ENCODE assay signal across 10 cellular contexts in genomic region chr1:178238722-178239510, GRCh38.
A peak's percentile ranks its signal among the peaks of the same experiment; 100 is the strongest.
DNase-seq lines count a peak whose midpoint lies in the region; ATAC-seq and TF ChIP-seq lines count a peak whose summit lies in the region.
"Had no signal": no experiment of that assay in that cellular context is flagged by ENCODE, and none has a peak within 500 bp of the region (broad histone marks: within the 10 kb centered on the region; RNA-seq: fewer than 3 reads in every experiment).

No MANE protein-coding gene starts in this region.

- ATAC-seq in lung (ENCODE audit: insufficient read depth, low FRiP score) = peak; percentile 65
- no peak for ATAC-seq in naive thymus-derived CD8-positive, alpha-beta T cell

- WGBS in lung, 2 donors = 28 to 54% methylated on average over 1 of the region's 1 CpG
- 71% methylated on average over 1 of the region's 1 CpG for WGBS in esophagus muscularis mucosa

- no peaks in the 10 kb centered on the region for H3K9me3 ChIP-seq in lung (ENCODE audit: control insufficient read depth in 2 of 2, insufficient read depth in 1 of 2, low read length in 1 of 2)
- H3K9me3 ChIP-seq in esophagus muscularis mucosa = no peaks in the 10 kb centered on the region
- H3K9me3 ChIP-seq: sigmoid colon had no signal

- intact Hi-C loops in esophagus muscularis mucosa (cut with DNase I) = no loop called here

- no peaks in the 10 kb centered on the region for H3K27me3 Mint-ChIP-seq in endothelial cell (ENCODE audit: unreplicated experiment)
- peaks cover 0 to 3% (median 0%) of the 10 kb centered on the region in 5 donors for H3K27me3 Mint-ChIP-seq in naive thymus-derived CD8-positive, alpha-beta T cell

- no peaks in the 10 kb centered on the region for H3K27me3 ChIP-seq in lung (ENCODE audit: control insufficient read depth, insufficient read depth)
- H3K27me3 ChIP-seq in esophagus muscularis mucosa = no peaks in the 10 kb centered on the region
- H3K27me3 ChIP-seq: sigmoid colon had no signal

- TF ChIP-seq EP300 in esophagus muscularis mucosa (IDR thresholded peaks at IDR 0.05) = no peak

- no peaks in the 10 kb centered on the region for H3K36me3 Mint-ChIP-seq in endothelial cell (ENCODE audit: low read depth, unreplicated experiment)
- H3K36me3 Mint-ChIP-seq in naive thymus-derived CD8-positive, alpha-beta T cell = no peaks in the 10 kb centered on the region

- no peak for TF ChIP-seq POLR2A in esophagus muscularis mucosa (IDR thresholded peaks at IDR 0.05; ENCODE audit: low read depth)

- H3K9me3 Mint-ChIP-seq in endothelial cell (ENCODE audit: unreplicated experiment) = no peaks in the 10 kb centered on the region
- H3K9me3 Mint-ChIP-seq in naive thymus-derived CD8-positive, alpha-beta T cell = peaks cover 0 to 2% (median 0%) of the 10 kb centered on the region in 9 donors

- no peak overlapping the region for H3K27ac ChIP-seq in lung (ENCODE audit: low read depth in 1 of 2, low read length in 1 of 2)
- H3K27ac ChIP-seq in esophagus muscularis mucosa (replicated peaks in 1 of 4) = no peak overlapping the region
- H3K27ac ChIP-seq: sigmoid colon had no signal

- H3K4me1 Mint-ChIP-seq in endothelial cell (ENCODE audit: unreplicated experiment) = peaks cover 13% of the 10 kb centered on the region
- no peaks in the 10 kb centered on the region for H3K4me1 Mint-ChIP-seq in naive thymus-derived CD8-positive, alpha-beta T cell

- DNase-seq in CD1c-positive myeloid dendritic cell (ENCODE audit: extremely low spot score) (peak; percentile 39), M059J (ENCODE audit: low read depth) (peak; percentile 99), astrocyte of the spinal cord (ENCODE audit: low read depth, low spot score) (peak; percentile 97), lung (ENCODE audit: low spot score) (no peak), esophagus muscularis mucosa (ENCODE audit: extremely low spot score) (no peak), endothelial cell (ENCODE audit: low spot score) (no peak), GF-D8 (lab: John Stamatoyannopoulos, UW) (no peak)
- no peak for DNase-seq in naive thymus-derived CD8-positive, alpha-beta T cell
- DNase-seq: RPMI8226, sigmoid colon had no signal

- H3K4me3 Mint-ChIP-seq in endothelial cell (ENCODE audit: unreplicated experiment) = no peak overlapping the region
- H3K4me3 Mint-ChIP-seq in naive thymus-derived CD8-positive, alpha-beta T cell = no peak overlapping the region

- TF ChIP-seq CTCF in astrocyte of the spinal cord (IDR thresholded peaks at IDR 0.05; ENCODE audit: low read depth, low read length) (no peak), lung (IDR thresholded peaks at IDR 0.05; ENCODE audit: control extremely low read depth, extremely low read depth) (no peak), esophagus muscularis mucosa (IDR thresholded peaks at IDR 0.05) (no peak), endothelial cell (IDR thresholded peaks at IDR 0.05; ENCODE audit: unreplicated experiment) (no peak)

- in situ Hi-C loops in astrocyte of the spinal cord (cut with HindIII; ENCODE audit: low sequenced_read_pairs) = no loop called here

- H3K36me3 ChIP-seq in lung (ENCODE audit: control insufficient read depth in 2 of 2, insufficient read depth in 2 of 2, low read length in 2 of 2) (no peaks in the 10 kb centered on the region), esophagus muscularis mucosa (no peaks in the 10 kb centered on the region)
- H3K36me3 ChIP-seq: sigmoid colon had no signal

- POLR2A ChIA-PET in naive thymus-derived CD8-positive, alpha-beta T cell (lab: Charles Lee) = no interaction called here

- H3K27ac Mint-ChIP-seq in endothelial cell (ENCODE audit: unreplicated experiment) = no peak overlapping the region
- H3K27ac Mint-ChIP-seq in naive thymus-derived CD8-positive, alpha-beta T cell = no peak overlapping the region

- no peak overlapping the region for H3K4me3 ChIP-seq in astrocyte of the spinal cord (ENCODE audit: low read depth, low read length)
- no peak overlapping the region for H3K4me3 ChIP-seq in lung
- H3K4me3 ChIP-seq in esophagus muscularis mucosa = no peak overlapping the region
- H3K4me3 ChIP-seq: sigmoid colon had no signal

- H3K4me1 ChIP-seq in lung (ENCODE audit: control insufficient read depth in 2 of 2, insufficient read depth in 2 of 2, low read length in 2 of 2) = peaks cover 2 to 12% of the 10 kb centered on the region in 2 donors
- peaks cover 0 to 15% (median 8%) of the 10 kb centered on the region in 4 donors for H3K4me1 ChIP-seq in esophagus muscularis mucosa

Comparison
In these comparisons a context has a peak if more than half of its experiments do, and no peak if none do; other contexts are left out.
1. DNase-seq: peak in CD1c-positive myeloid dendritic cell (single experiment), M059J (single experiment) and astrocyte of the spinal cord (single experiment); none in lung (single experiment), esophagus muscularis mucosa (single experiment), endothelial cell (single experiment), naive thymus-derived CD8-positive, alpha-beta T cell (0 of 10) and GF-D8 (single experiment).